In the genomic region with DNA sequence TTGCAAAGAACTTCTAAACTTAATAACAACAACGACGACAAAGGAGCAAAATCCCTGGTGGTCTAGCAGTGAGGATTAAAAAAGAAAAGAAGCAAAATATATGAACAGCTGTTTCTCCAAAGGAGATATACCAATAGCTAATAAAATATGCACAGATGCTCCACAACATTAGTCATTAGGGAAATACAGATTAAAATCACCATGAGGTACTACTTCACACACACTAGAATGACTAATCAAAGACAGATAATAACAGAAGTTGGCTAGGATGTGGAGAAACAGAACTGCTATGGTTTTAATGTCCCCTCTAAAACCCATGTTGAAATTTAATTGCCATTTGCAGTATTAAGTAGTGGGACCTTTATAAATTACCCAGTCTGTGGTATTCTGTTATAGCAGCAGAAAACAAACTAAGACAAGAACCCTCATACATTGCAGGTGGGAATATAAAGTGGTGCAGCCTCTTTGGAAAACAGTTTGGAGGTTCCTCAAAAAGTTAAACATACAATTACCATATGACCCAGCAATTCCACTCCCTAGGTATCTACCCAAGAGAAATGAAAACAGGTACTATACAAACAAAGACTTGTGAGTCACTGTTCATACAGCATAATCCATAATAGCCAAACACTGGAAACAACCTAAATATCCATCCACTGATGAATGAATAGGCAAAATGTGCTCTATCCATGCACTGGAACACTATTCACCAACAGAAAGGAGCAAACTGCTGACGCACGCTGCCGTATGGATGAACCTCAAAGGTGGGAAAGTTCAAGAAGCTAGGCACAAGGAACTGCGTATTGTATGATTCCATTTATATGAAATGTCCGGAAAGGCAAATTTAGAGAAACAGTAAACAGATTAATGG, we compare ENCODE assay signal across 12 cellular contexts. TPM values are rescaled to one million over a fixed set of nuclear protein-coding genes. Genes with fewer than 3 reads are reported as not detected.
DNase-seq lines count a peak whose midpoint lies in the region; ATAC-seq and TF ChIP-seq lines count a peak whose summit lies in the region.
"Had no signal": no experiment of that assay in that cellular context is flagged by ENCODE, and none has a peak within 500 bp of the region (broad histone marks: within the 10 kb centered on the region; RNA-seq: fewer than 3 reads in every experiment).

No MANE protein-coding gene starts in this region.

- DNase-seq in DMS 273 treated with DMSO at 0.1 percent for 48 hours (lab: John Stamatoyannopoulos, UW) (peak; percentile 84), HT1080 (ENCODE audit: low read depth) (peak; percentile 42), astrocyte of the spinal cord (ENCODE audit: low read depth, low spot score) (peak; percentile 58), mucosa of descending colon (peak in 1 of 3 donors; percentile 49), hippocampal formation (lab: John Stamatoyannopoulos, UW) (no peak), cerebellum (ENCODE audit: low spot score) (no peak), AG08395 (ENCODE audit: low spot score) (no peak)
- DNase-seq: activated T-cell treated with anti-CD3 and anti-CD28 coated beads for 4 hours, endodermal cell, NCI-H2029 had no signal

- intact Hi-C loops in mucosa of descending colon (cut with DNase I, micrococcal nuclease): no loop called here

- H3K4me1 ChIP-seq in mucosa of descending colon (ENCODE audit: low read depth): peaks cover 25% of the 10 kb centered on the region

- no peak for TF ChIP-seq CTCF in astrocyte of the spinal cord (IDR thresholded peaks at IDR 0.05; ENCODE audit: low read depth, low read length)
- no peak for TF ChIP-seq CTCF in mucosa of descending colon (IDR thresholded peaks at IDR 0.05)

- H3K9me3 ChIP-seq in mucosa of descending colon: no peaks in the 10 kb centered on the region
- H3K9me3 ChIP-seq: Peyer's patch, thoracic aorta had no signal

- no peak overlapping the region for H3K4me3 ChIP-seq in astrocyte of the spinal cord (ENCODE audit: low read depth, low read length)
- no peak overlapping the region for H3K4me3 ChIP-seq in mucosa of descending colon
- H3K4me3 ChIP-seq: Peyer's patch, thoracic aorta had no signal

- no peaks in the 10 kb centered on the region for H3K36me3 ChIP-seq in mucosa of descending colon (ENCODE audit: low read depth)
- H3K36me3 ChIP-seq: Peyer's patch, thoracic aorta had no signal

- peak; percentile 63 for ATAC-seq in mucosa of descending colon

- in situ Hi-C loops in astrocyte of the spinal cord (cut with HindIII; ENCODE audit: low sequenced_read_pairs): no loop called here

RNA-seq across cellular contexts. Expression of a gene that starts 11.4 kb away (rescaled TPM):
- 21.2 and 21.9 TPM in 2 replicates for total RNA-seq in HT1080 (2014; rRNA removed; shearing (Covaris generic))
- polyA plus RNA-seq in HT1080 (2015; cell fraction: cytosol; rRNA removed): 53.2 and 57.1 TPM in 2 replicates
- 87.7 and 91.2 TPM in 2 replicates for polyA plus RNA-seq in HT1080 (2015; cell fraction: nucleus; rRNA removed)
- 100 to 1,000 TPM in 2 of 3 donors, 10 to 100 TPM in 1; 90.9 to 233 (median 137) TPM for total RNA-seq in mucosa of descending colon
- total RNA-seq in cerebellum: 36.9 TPM

RNA-seq across cellular contexts. Expression of a gene that starts 51.6 kb away (rescaled TPM):
- total RNA-seq in HT1080 (2014; rRNA removed; shearing (Covaris generic)): 125 and 169 TPM in 2 replicates
- 253 and 267 TPM in 2 replicates for polyA plus RNA-seq in HT1080 (2015; cell fraction: cytosol; rRNA removed)
- polyA plus RNA-seq in HT1080 (2015; cell fraction: nucleus; rRNA removed): 111 and 131 TPM in 2 replicates
- total RNA-seq in mucosa of descending colon (100 to 1,000 TPM; 153 to 222 (median 199) TPM), cerebellum (59.2 TPM)

Comparison
In these comparisons a context has a peak if more than half of its experiments do, and no peak if none do; other contexts are left out.
1. DNase-seq: peak in DMS 273 treated with DMSO at 0.1 percent for 48 hours (single experiment), HT1080 (single experiment) and astrocyte of the spinal cord (single experiment); none in hippocampal formation (0 of 2), cerebellum (single experiment) and AG08395 (single experiment).